14 cellular contexts compared by ENCODE assay signal in the genomic region with DNA sequence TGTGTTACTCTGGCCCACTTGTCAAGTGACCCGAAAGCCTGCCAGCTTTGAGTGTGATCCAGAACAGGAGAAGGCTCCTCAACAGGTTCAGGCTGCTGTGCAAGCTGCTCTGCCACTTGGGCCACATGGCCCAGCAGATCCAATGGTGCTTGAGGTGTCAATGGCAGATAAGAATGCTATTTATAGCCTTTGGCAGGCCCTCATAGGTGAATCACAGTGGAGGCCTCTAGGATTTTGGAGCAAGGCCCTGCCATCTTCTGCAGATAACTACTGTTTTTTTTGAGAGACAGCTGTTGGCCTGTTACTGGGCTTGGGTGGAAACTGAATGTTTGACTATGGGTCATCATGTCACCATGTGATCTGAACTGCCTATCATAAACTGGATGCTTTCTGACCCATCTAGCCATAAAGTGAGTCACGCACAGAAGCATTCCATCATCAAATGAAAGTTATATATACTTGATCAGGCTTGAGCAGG.
A peak's percentile ranks its signal among the peaks of the same experiment; 100 is the strongest.
DNase-seq lines count a peak whose midpoint lies in the region; ATAC-seq, FAIRE-seq and TF ChIP-seq lines count a peak whose summit lies in the region.
"Had no signal": no experiment of that assay in that cellular context is flagged by ENCODE, and none has a peak within 500 bp of the region (broad histone marks: within the 10 kb centered on the region; RNA-seq: fewer than 3 reads in every experiment).

No MANE protein-coding gene starts in this region.

- 10% methylated on average over 2 of the region's 2 CpGs for WGBS in K562 (ENCODE audit: insufficient coverage, low coverage, missing lambda C conversion rate)

- no peak for TF ChIP-seq RAD21 in K562 (CRISPR knock-in tag; conservative IDR thresholded peaks at IDR 0.05 in 1 of 2, IDR thresholded peaks at IDR 0.05 in 1 of 2)

- H3K9ac ChIP-seq in K562 (ENCODE audit: insufficient read depth in 1 of 2, low read depth in 2 of 2, low read length in 2 of 2) = no peak overlapping the region

- H3K9me3 ChIP-seq in K562 (replicated peaks; ENCODE audit: control insufficient read depth, insufficient read depth, low read depth, low read length) (no peaks in the 10 kb centered on the region), SJCRH30 (replicated peaks) (no peaks in the 10 kb centered on the region)
- H3K9me3 ChIP-seq: adrenal gland had no signal

- TF ChIP-seq CTCF in AG10803 (conservative IDR thresholded peaks at IDR 0.05; ENCODE audit: low read length) (no peak), K562 (IDR thresholded peaks at IDR 0.05 in 2 of 3, conservative IDR thresholded peaks at IDR 0.05 in 1 of 3; ENCODE audit: insufficient read depth in 2 of 3, low read depth in 1 of 3, low read length in 3 of 3) (no peak)

- FAIRE-seq in K562 (lab: Jason Lieb, UNC) = no peak

- H3K27ac ChIP-seq in K562 (ENCODE audit: extremely low read depth, low read depth, low read length) (no peak overlapping the region), SJCRH30 (no peak overlapping the region)
- H3K27ac ChIP-seq: adrenal gland had no signal

- POLR2A ChIA-PET in K562 (lab: Yijun Ruan, JAX) = no interaction called here

- no peak for TF ChIP-seq EP300 in K562 (IDR thresholded peaks at IDR 0.05; ENCODE audit: low read length)

- H2AFZ ChIP-seq in K562 (ENCODE audit: low read depth, low read length) = no peak overlapping the region

- DNase-seq in AG10803 (ENCODE audit: low read depth) = peak; percentile 30
- DNase-seq in LHCN-M2 (ENCODE audit: low read depth) = peak; percentile 89
- no peak for DNase-seq in K562 (ENCODE audit: extremely low read depth in 1 of 4, low spot score in 3 of 4)
- peak; percentile 69 for DNase-seq in left ventricle myocardium superior
- no peak for DNase-seq in NCI-H1105 treated with DMSO at 0.1 percent for 48 hours (lab: John Stamatoyannopoulos, UW)
- no peak for DNase-seq in SJCRH30
- DNase-seq: H9; hippocampal formation; NCI-H1048; stimulated activated naive CD8-positive, alpha-beta T cell treated with anti-CD3 and anti-CD28 coated beads, Interleukin-15, Interleukin-2, amounts not matched to agents 100 U/mL and 50 U/mL, for 24 hours had no signal

- H3K79me2 ChIP-seq in K562 (ENCODE audit: control insufficient read depth, insufficient read depth, low read length) = no peaks in the 10 kb centered on the region

- in situ Hi-C loops in K562 (cut with MboI) = no loop called here

- TF ChIP-seq POLR2A in K562 (conservative IDR thresholded peaks at IDR 0.05) = no peak

- no peak overlapping the region for H3K4me2 ChIP-seq in K562 (ENCODE audit: insufficient read depth, low read length)

- H4K20me1 ChIP-seq in K562 (replicated peaks; ENCODE audit: control insufficient read depth, insufficient read depth, low read length) = no peaks in the 10 kb centered on the region

- H3K9me1 ChIP-seq in K562 (ENCODE audit: control insufficient read depth, insufficient read depth, low read length) = no peaks in the 10 kb centered on the region

- H3K27me3 ChIP-seq in K562 (ENCODE audit: control insufficient read depth in 2 of 2, insufficient read depth in 2 of 2, low read length in 2 of 2) = no peaks in the 10 kb centered on the region
- H3K27me3 ChIP-seq in SJCRH30 = no peaks in the 10 kb centered on the region
- H3K27me3 ChIP-seq: adrenal gland had no signal

- H3K4me1 ChIP-seq in K562 (replicated peaks in 1 of 2; ENCODE audit: control insufficient read depth in 2 of 2, insufficient read depth in 2 of 2, low read length in 2 of 2) (no peaks in the 10 kb centered on the region), SJCRH30 (no peaks in the 10 kb centered on the region)
- H3K4me1 ChIP-seq: adrenal gland had no signal

- H3K36me3 ChIP-seq in K562 (ENCODE audit: control insufficient read depth, insufficient read depth, low read length) (no peaks in the 10 kb centered on the region), SJCRH30 (no peaks in the 10 kb centered on the region)
- H3K36me3 ChIP-seq: adrenal gland had no signal

- H3K4me3 ChIP-seq in AG10803 (ENCODE audit: low read length) = no peak overlapping the region
- H3K4me3 ChIP-seq in K562 = no peak overlapping the region
- no peak overlapping the region for H3K4me3 ChIP-seq in SJCRH30
- H3K4me3 ChIP-seq: adrenal gland had no signal

- CTCF ChIA-PET in K562 (lab: Yijun Ruan, JAX; ENCODE audit: low intra/inter-chr PET ratio) = no interaction called here

- BruUV-seq in K562 (replicated peaks; lab: Mats Ljungman, UMichigan) = no TSS peak

- no peak for ATAC-seq in K562
- peak; percentile 63 for ATAC-seq in left ventricle myocardium superior
- ATAC-seq in GM18498 (IDR thresholded peaks at IDR 0.05; ENCODE audit: unreplicated experiment) = no peak
- ATAC-seq in GM19463 (IDR thresholded peaks at IDR 0.05; ENCODE audit: unreplicated experiment) = no peak
- ATAC-seq: SK-N-SH treated with all-trans-retinoic acid at 6 μM for 48 hours; stimulated activated naive CD8-positive, alpha-beta T cell treated with anti-CD3 and anti-CD28 coated beads, Interleukin-15, Interleukin-2, amounts not matched to agents 100 U/mL and 50 U/mL, for 24 hours had no signal

- intact Hi-C loops in K562 (cut with micrococcal nuclease) = no loop called here
- intact Hi-C loops in left ventricle myocardium superior (cut with micrococcal nuclease) = no loop called here

TF ChIP-seq in K562, 482 proteins besides CTCF, POLR2A, EP300 and RAD21:
- TF ChIP-seq FOSL1 (tag; conservative IDR thresholded peaks at IDR 0.05) (peak; percentile 57), MEF2D (tag; conservative IDR thresholded peaks at IDR 0.05; ENCODE audit: low read depth) (peak; percentile 75), ZNF324 (CRISPR knock-in tag; IDR thresholded peaks at IDR 0.05) (no peak)
- TF ChIP-seq, protein P1, sequence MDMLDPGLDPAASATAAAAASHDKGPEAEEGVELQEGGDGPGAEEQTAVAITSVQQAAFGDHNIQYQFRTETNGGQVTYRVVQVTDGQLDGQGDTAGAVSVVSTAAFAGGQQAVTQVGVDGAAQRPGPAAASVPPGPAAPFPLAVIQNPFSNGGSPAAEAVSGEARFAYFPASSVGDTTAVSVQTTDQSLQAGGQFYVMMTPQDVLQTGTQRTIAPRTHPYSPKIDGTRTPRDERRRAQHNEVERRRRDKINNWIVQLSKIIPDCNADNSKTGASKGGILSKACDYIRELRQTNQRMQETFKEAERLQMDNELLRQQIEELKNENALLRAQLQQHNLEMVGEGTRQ (CRISPR knock-in tag; IDR thresholded peaks at IDR 0.05) = peak; percentile 39; the same call in 1 of the 2 replicates

Comparison
In these comparisons a context has a peak if more than half of its experiments do, and no peak if none do; other contexts are left out.
1. DNase-seq: peak in AG10803 (single experiment), LHCN-M2 (single experiment) and left ventricle myocardium superior (single experiment); none in K562 (0 of 4), NCI-H1105 treated with DMSO at 0.1 percent for 48 hours (single experiment) and SJCRH30 (0 of 2).